In the genomic region with DNA sequence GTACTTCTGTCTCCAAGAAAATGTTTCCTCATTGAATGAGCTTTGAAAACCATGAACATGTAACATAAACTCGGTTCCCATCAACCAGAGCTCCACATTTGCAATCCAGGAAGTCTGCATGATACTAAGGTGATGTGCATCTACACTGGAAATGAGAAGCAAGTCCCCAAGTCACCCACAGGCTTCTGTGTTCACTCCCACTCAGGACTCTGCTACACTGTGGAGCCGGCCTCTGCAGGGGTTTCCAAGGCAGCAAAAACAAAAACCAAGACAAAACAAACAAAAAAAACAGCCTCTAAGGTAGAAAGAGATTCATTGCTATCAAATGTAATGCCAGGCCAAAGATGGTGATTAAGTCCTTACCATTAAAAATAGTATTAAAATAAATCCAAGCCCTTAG, we compare ENCODE assay signal across 18 cellular contexts.
DNase-seq lines count a peak whose midpoint lies in the region; ATAC-seq, FAIRE-seq and TF ChIP-seq lines count a peak whose summit lies in the region.
"Had no signal": no experiment of that assay in that cellular context is flagged by ENCODE, and none has a peak within 500 bp of the region (broad histone marks: within the 10 kb centered on the region; RNA-seq: fewer than 3 reads in every experiment).

No MANE protein-coding gene starts in this region.

- H3K9ac ChIP-seq in subcutaneous abdominal adipose tissue (ENCODE audit: low read length in 5 of 5): no peak overlapping the region
- H3K9ac ChIP-seq: BLaER1, neural progenitor cell had no signal

- FAIRE-seq in D721Med (lab: Jason Lieb, UNC): no peak
- FAIRE-seq: endothelial cell of umbilical vein had no signal

- H3K27ac Mint-ChIP-seq in stimulated activated naive CD8-positive, alpha-beta T cell treated with anti-CD3 and anti-CD28 coated beads, Interleukin-15, amount 100 ng/mL, for 72 hours: no peak overlapping the region
- no peak overlapping the region for H3K27ac Mint-ChIP-seq in activated T-helper 17 cell treated with anti-CD3 and anti-CD28 coated beads, Interleukin-2, amount 50 U/mL, for 72 hours
- H3K27ac Mint-ChIP-seq: neural progenitor cell; stimulated activated naive CD8-positive, alpha-beta T cell treated with anti-CD3 and anti-CD28 coated beads, Interleukin-15, Interleukin-2, amounts not matched to agents 100 ng/mL and 50 ng/mL, for 24 hours had no signal

- peaks cover 0 to 6% (median 0%) of the 10 kb centered on the region in 5 donors for H3K9me3 ChIP-seq in subcutaneous abdominal adipose tissue (ENCODE audit: control insufficient read depth in 5 of 5, low read length in 5 of 5)
- H3K9me3 ChIP-seq: upper lobe of left lung had no signal

- no peaks in the 10 kb centered on the region for H3K27me3 Mint-ChIP-seq in stimulated activated naive CD8-positive, alpha-beta T cell treated with anti-CD3 and anti-CD28 coated beads, Interleukin-15, amount 100 ng/mL, for 72 hours
- no peaks in the 10 kb centered on the region for H3K27me3 Mint-ChIP-seq in activated T-helper 17 cell treated with anti-CD3 and anti-CD28 coated beads, Interleukin-2, amount 50 U/mL, for 72 hours
- H3K27me3 Mint-ChIP-seq: stimulated activated naive CD8-positive, alpha-beta T cell treated with anti-CD3 and anti-CD28 coated beads, Interleukin-15, Interleukin-2, amounts not matched to agents 100 ng/mL and 50 ng/mL, for 24 hours had no signal

- no peaks in the 10 kb centered on the region for H3K36me3 ChIP-seq in subcutaneous abdominal adipose tissue (ENCODE audit: control insufficient read depth in 5 of 5, insufficient read depth in 5 of 5, low read length in 5 of 5)
- H3K36me3 ChIP-seq: BLaER1, breast epithelium, neural progenitor cell, upper lobe of left lung had no signal

- no peaks in the 10 kb centered on the region for H3K4me1 ChIP-seq in subcutaneous abdominal adipose tissue (ENCODE audit: control insufficient read depth in 5 of 5, insufficient read depth in 5 of 5, low read length in 5 of 5)
- H3K4me1 ChIP-seq: breast epithelium, upper lobe of left lung had no signal

- peaks cover 15 to 32% of the 10 kb centered on the region in 2 donors for H3K9me3 Mint-ChIP-seq in stimulated activated naive CD8-positive, alpha-beta T cell treated with anti-CD3 and anti-CD28 coated beads, Interleukin-15, amount 100 ng/mL, for 72 hours
- peaks cover 6% of the 10 kb centered on the region for H3K9me3 Mint-ChIP-seq in activated T-helper 17 cell treated with anti-CD3 and anti-CD28 coated beads, Interleukin-2, amount 50 U/mL, for 72 hours

- no peak overlapping the region for H3K4me3 Mint-ChIP-seq in stimulated activated naive CD8-positive, alpha-beta T cell treated with anti-CD3 and anti-CD28 coated beads, Interleukin-15, amount 100 ng/mL, for 72 hours
- no peak overlapping the region for H3K4me3 Mint-ChIP-seq in activated T-helper 17 cell treated with anti-CD3 and anti-CD28 coated beads, Interleukin-2, amount 50 U/mL, for 72 hours
- H3K4me3 Mint-ChIP-seq: neural progenitor cell; stimulated activated naive CD8-positive, alpha-beta T cell treated with anti-CD3 and anti-CD28 coated beads, Interleukin-15, Interleukin-2, amounts not matched to agents 100 ng/mL and 50 ng/mL, for 24 hours had no signal

- no peaks in the 10 kb centered on the region for H3K27me3 ChIP-seq in subcutaneous abdominal adipose tissue (ENCODE audit: control insufficient read depth in 5 of 5, insufficient read depth in 4 of 5, low read length in 5 of 5)
- H3K27me3 ChIP-seq: BLaER1, breast epithelium, neural progenitor cell, upper lobe of left lung had no signal

- H3K36me3 Mint-ChIP-seq in activated T-helper 17 cell treated with anti-CD3 and anti-CD28 coated beads, Interleukin-2, amount 50 U/mL, for 72 hours (ENCODE audit: low read depth): no peaks in the 10 kb centered on the region
- H3K36me3 Mint-ChIP-seq: neural progenitor cell had no signal

- H3K4me1 Mint-ChIP-seq in stimulated activated naive CD8-positive, alpha-beta T cell treated with anti-CD3 and anti-CD28 coated beads, Interleukin-15, amount 100 ng/mL, for 72 hours: no peaks in the 10 kb centered on the region
- no peaks in the 10 kb centered on the region for H3K4me1 Mint-ChIP-seq in activated T-helper 17 cell treated with anti-CD3 and anti-CD28 coated beads, Interleukin-2, amount 50 U/mL, for 72 hours

- DNase-seq in NCI-H345 (lab: John Stamatoyannopoulos, UW) (peak; percentile 6), NCI-H345 treated with DMSO at 0.1 percent for 48 hours (lab: John Stamatoyannopoulos, UW; ENCODE audit: unreplicated experiment) (no peak), D721Med (ENCODE audit: insufficient read length, low spot score) (no peak)
- DNase-seq in stimulated activated naive CD8-positive, alpha-beta T cell treated with anti-CD3 and anti-CD28 coated beads, Interleukin-15, amount 100 ng/mL, for 72 hours: peak in 1 of 2 donors; percentile 28
- DNase-seq in stimulated activated naive CD8-positive, alpha-beta T cell treated with anti-CD3 and anti-CD28 coated beads, Interleukin-15, Interleukin-2, amounts not matched to agents 100 U/mL and 50 U/mL, for 24 hours: no peak
- DNase-seq: DMS79 treated with DMSO at 0.1 percent for 48 hours, kidney glomerular epithelial cell, NCI-H146, SIG-M5, upper lobe of left lung had no signal

- H3K27ac ChIP-seq in subcutaneous abdominal adipose tissue (ENCODE audit: low read depth, low read length): peak overlapping the region; percentile 14
- H3K27ac ChIP-seq: BLaER1, breast epithelium, neural progenitor cell, upper lobe of left lung had no signal

- no peak for TF ChIP-seq CTCF in D721Med (IDR thresholded peaks at IDR 0.05; ENCODE audit: insufficient read depth, missing control alignments)

- H3K4me3 ChIP-seq in subcutaneous abdominal adipose tissue (ENCODE audit: low read depth in 1 of 5, low read length in 5 of 5): no peak overlapping the region
- H3K4me3 ChIP-seq: BLaER1, breast epithelium, neural progenitor cell, upper lobe of left lung had no signal

- ATAC-seq in stimulated activated naive CD8-positive, alpha-beta T cell treated with anti-CD3 and anti-CD28 coated beads, Interleukin-15, amount 100 ng/mL, for 72 hours: peak; percentile 73
- no peak for ATAC-seq in stimulated activated naive CD8-positive, alpha-beta T cell treated with anti-CD3 and anti-CD28 coated beads, Interleukin-15, Interleukin-2, amounts not matched to agents 100 U/mL and 50 U/mL, for 24 hours
- ATAC-seq in activated T-helper 17 cell treated with anti-CD3 and anti-CD28 coated beads, Interleukin-2, amount 50 U/mL, for 72 hours (replicated peaks): peak; percentile 80
- ATAC-seq in HG03378 (IDR thresholded peaks at IDR 0.05; ENCODE audit: unreplicated experiment): no peak

Comparison
In these comparisons a context has a peak if more than half of its experiments do, and no peak if none do; other contexts are left out.
1. ATAC-seq: peak in stimulated activated naive CD8-positive, alpha-beta T cell treated with anti-CD3 and anti-CD28 coated beads, Interleukin-15, amount 100 ng/mL, for 72 hours (single experiment) and activated T-helper 17 cell treated with anti-CD3 and anti-CD28 coated beads, Interleukin-2, amount 50 U/mL, for 72 hours (single experiment); none in stimulated activated naive CD8-positive, alpha-beta T cell treated with anti-CD3 and anti-CD28 coated beads, Interleukin-15, Interleukin-2, amounts not matched to agents 100 U/mL and 50 U/mL, for 24 hours (single experiment) and HG03378 (single experiment).